In genomic region chr1:159084152-159084551, GRCh38 we compare ENCODE assay signal across 25 cellular contexts. TPM values are rescaled to one million over a fixed set of nuclear protein-coding genes. Genes with fewer than 3 reads are reported as not detected.
"Had no signal": no experiment of that assay in that cellular context is flagged by ENCODE, and none has a peak within 500 bp of the region (broad histone marks: within the 10 kb centered on the region; RNA-seq: fewer than 3 reads in every experiment).

No MANE protein-coding gene starts in this region.

- H3K4me2 ChIP-seq: neural progenitor cell had no signal

- H3K4me1 ChIP-seq: gastrocnemius medialis, neural progenitor cell, pancreas, thyroid gland had no signal

- H3K27me3 ChIP-seq: dorsolateral prefrontal cortex, esophagus muscularis mucosa, gastrocnemius medialis, neural progenitor cell, pancreas, suprapubic skin, thyroid gland, vagina had no signal

- H3K9ac ChIP-seq: neural progenitor cell had no signal

- H3K4me1 Mint-ChIP-seq: neural progenitor cell had no signal

- ATAC-seq: gastrocnemius medialis; left lobe of liver; natural killer cell treated with Interleukin-12 subunit alpha and Interleukin-12 subunit beta and Interleukin-15 and Interleukin-18, amount 100 ng/mL, for 72 hours; right cardiac atrium; stimulated activated naive CD8-positive, alpha-beta T cell treated with anti-CD3 and anti-CD28 coated beads, Interleukin-15, Interleukin-2, amounts not matched to agents 100 U/mL and 50 U/mL, for 24 hours had no signal

- H3K9me3 ChIP-seq: esophagus muscularis mucosa, gastrocnemius medialis, pancreas, suprapubic skin, thyroid gland, vagina had no signal

- H3K9me3 Mint-ChIP-seq: natural killer cell treated with Interleukin-12 subunit alpha and Interleukin-12 subunit beta and Interleukin-15 and Interleukin-18, amount 100 ng/mL, for 72 hours; neural progenitor cell; type B pancreatic cell had no signal

- H3K27me3 Mint-ChIP-seq: progenitor cell of endocrine pancreas, type B pancreatic cell had no signal

- H3K4me3 ChIP-seq: dorsolateral prefrontal cortex, esophagus muscularis mucosa, gastrocnemius medialis, lung, neural progenitor cell, pancreas, suprapubic skin, thyroid gland, vagina had no signal

- H3K36me3 Mint-ChIP-seq: natural killer cell treated with Interleukin-12 subunit alpha and Interleukin-12 subunit beta and Interleukin-15 and Interleukin-18, amount 100 ng/mL, for 72 hours; neural progenitor cell; type B pancreatic cell had no signal

- H3K27ac ChIP-seq: epithelial cell of prostate, esophagus muscularis mucosa, gastrocnemius medialis, neural progenitor cell, pancreas, suprapubic skin, thyroid gland, vagina had no signal

- H2AFZ ChIP-seq: neural progenitor cell had no signal

- DNase-seq: cortex of kidney; dorsolateral prefrontal cortex; effector CD8-positive, alpha-beta T cell; gastrocnemius medialis; islet precursor cell; mesenchymal stem cell; midbrain; occipital lobe; pancreas; right cardiac atrium; small intestine; stimulated activated CD4-positive, alpha-beta T cell treated with anti-CD3 and anti-CD28 coated beads, Interleukin-2, amount 100 ng/mL, for 48 hours; stimulated activated naive CD8-positive, alpha-beta T cell treated with anti-CD3 and anti-CD28 coated beads, Interleukin-15, Interleukin-2, amounts not matched to agents 100 U/mL and 50 U/mL, for 24 hours; thyroid gland had no signal

- H3K4me3 Mint-ChIP-seq: natural killer cell treated with Interleukin-12 subunit alpha and Interleukin-12 subunit beta and Interleukin-15 and Interleukin-18, amount 100 ng/mL, for 72 hours; neural progenitor cell; type B pancreatic cell had no signal

- H3K27ac Mint-ChIP-seq: natural killer cell treated with Interleukin-12 subunit alpha and Interleukin-12 subunit beta and Interleukin-15 and Interleukin-18, amount 100 ng/mL, for 72 hours; neural progenitor cell; progenitor cell of endocrine pancreas; type B pancreatic cell had no signal

- H3K36me3 ChIP-seq: esophagus muscularis mucosa, gastrocnemius medialis, neural progenitor cell, pancreas, suprapubic skin, thyroid gland, vagina had no signal

RNA-seq across cellular contexts. Expression of gene AIM2, which starts 7.6 kb away (rescaled TPM):
- total RNA-seq: fibroblast of villous mesenchyme, gastrocnemius medialis, suprapubic skin, vagina had no signal
